Comparison of ENCODE assay signal across 14 cellular contexts in the genomic region with DNA sequence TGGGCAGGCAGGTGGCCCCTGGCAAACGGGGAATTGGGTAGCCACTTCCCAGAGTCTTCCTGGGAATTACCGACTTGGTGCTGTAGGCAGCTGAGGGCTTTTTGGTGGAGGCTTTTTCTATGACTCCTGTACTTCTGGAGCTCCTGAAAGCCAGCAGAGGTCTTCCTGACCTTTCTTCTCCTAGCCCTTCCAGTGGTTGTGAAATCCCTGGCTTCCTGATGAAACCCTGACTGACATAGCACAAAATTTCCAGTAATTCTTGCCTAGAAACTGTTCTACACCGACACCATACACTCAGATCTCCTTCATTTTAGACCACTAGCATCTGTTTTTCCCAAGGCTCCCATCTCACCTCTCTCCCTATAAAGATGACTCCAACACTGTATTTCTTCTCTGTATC.
DNase-seq lines count a peak whose midpoint lies in the region; TF ChIP-seq lines count a peak whose summit lies in the region.
"Had no signal": no experiment of that assay in that cellular context is flagged by ENCODE, and none has a peak within 500 bp of the region (broad histone marks: within the 10 kb centered on the region; RNA-seq: fewer than 3 reads in every experiment).

No MANE protein-coding gene starts in this region.

- no peak overlapping the region for H2AFZ ChIP-seq in trophoblast cell (ENCODE audit: insufficient read depth, low read length, poor library complexity)

- no peak overlapping the region for H2BK120ac ChIP-seq in trophoblast cell (ENCODE audit: insufficient read depth, low read length, poor library complexity)

- H4K12ac ChIP-seq in trophoblast cell (ENCODE audit: low read depth, low read length): no peak overlapping the region

- no peak overlapping the region for H2BK5ac ChIP-seq in trophoblast cell (ENCODE audit: low read depth, low read length, poor library complexity)

- H3K4me2 ChIP-seq in trophoblast cell (ENCODE audit: low read length): no peak overlapping the region

- no peaks in the 10 kb centered on the region for H3K79me2 ChIP-seq in trophoblast cell (ENCODE audit: control insufficient read depth, insufficient read depth, low read length, poor library complexity)

- peaks cover 0 to 3% (median 3%) of the 10 kb centered on the region in 3 donors for H3K27me3 Mint-ChIP-seq in CD14-positive monocyte (ENCODE audit: low read depth in 3 of 3)
- peaks cover 4% of the 10 kb centered on the region for H3K27me3 Mint-ChIP-seq in activated T-helper 2 cell treated with anti-CD3 and anti-CD28 coated beads, Interferon-gamma antibody, Interleukin-2, Interleukin-4, amounts not matched to agents 10 μg/mL and 5 μg/mL and 100 μg/mL, durations not matched to agents 14 hours and 24 hours and 36 hours (ENCODE audit: low read depth)
- H3K27me3 Mint-ChIP-seq: B cell; CD4-positive, alpha-beta memory T cell had no signal

- no peak overlapping the region for H3K9ac ChIP-seq in adipocyte (ENCODE audit: low read length)
- H3K9ac ChIP-seq in trophoblast cell (ENCODE audit: low read length): no peak overlapping the region

- no peak overlapping the region for H3K23ac ChIP-seq in trophoblast cell (ENCODE audit: low read length)

- no peak overlapping the region for H3K14ac ChIP-seq in trophoblast cell (ENCODE audit: low read length)

- no peak overlapping the region for H3K18ac ChIP-seq in trophoblast cell (ENCODE audit: low read length)

- H2BK12ac ChIP-seq in trophoblast cell (ENCODE audit: low read length): no peak overlapping the region

- H3K27ac ChIP-seq in trophoblast cell (ENCODE audit: low read depth, low read length): no peak overlapping the region

- H2AK5ac ChIP-seq in trophoblast cell (ENCODE audit: low read length): no peak overlapping the region

- no peak overlapping the region for H4K8ac ChIP-seq in trophoblast cell (ENCODE audit: low read depth, low read length)

- peaks cover 0 to 1% (median 0%) of the 10 kb centered on the region in 7 donors for H3K9me3 Mint-ChIP-seq in CD14-positive monocyte
- no peaks in the 10 kb centered on the region for H3K9me3 Mint-ChIP-seq in activated T-helper 2 cell treated with anti-CD3 and anti-CD28 coated beads, Interferon-gamma antibody, Interleukin-2, Interleukin-4, amounts not matched to agents 10 μg/mL and 5 μg/mL and 100 μg/mL, durations not matched to agents 14 hours and 24 hours and 36 hours
- H3K9me3 Mint-ChIP-seq: CD4-positive, alpha-beta memory T cell; HFFc6 had no signal

- TF ChIP-seq CTCF in epithelial cell of esophagus (IDR thresholded peaks at IDR 0.05; ENCODE audit: insufficient read depth, low read depth, low read length, missing control alignments) (no peak), CD14-positive monocyte (IDR thresholded peaks at IDR 0.05) (no peak)

- H3K27ac Mint-ChIP-seq in CD14-positive monocyte: no peak overlapping the region
- no peak overlapping the region for H3K27ac Mint-ChIP-seq in activated T-helper 2 cell treated with anti-CD3 and anti-CD28 coated beads, Interferon-gamma antibody, Interleukin-2, Interleukin-4, amounts not matched to agents 10 μg/mL and 5 μg/mL and 100 μg/mL, durations not matched to agents 14 hours and 24 hours and 36 hours
- H3K27ac Mint-ChIP-seq: B cell; CD4-positive, alpha-beta memory T cell; HFFc6 had no signal

- H3K9me3 ChIP-seq in adipocyte (ENCODE audit: control insufficient read depth, low read length) (no peaks in the 10 kb centered on the region), trophoblast cell (ENCODE audit: insufficient read depth, low read depth, low read length) (no peaks in the 10 kb centered on the region)

- H3K36me3 ChIP-seq in adipocyte (ENCODE audit: control insufficient read depth, insufficient read depth, low read length, severe bottlenecking) (no peaks in the 10 kb centered on the region), trophoblast cell (ENCODE audit: control insufficient read depth in 1 of 2, insufficient read depth in 2 of 2, low read length in 2 of 2) (no peaks in the 10 kb centered on the region)

- H3K4me1 ChIP-seq in adipocyte (ENCODE audit: control insufficient read depth, insufficient read depth, low read length): peaks cover 34% of the 10 kb centered on the region
- no peaks in the 10 kb centered on the region for H3K4me1 ChIP-seq in trophoblast cell (ENCODE audit: control insufficient read depth in 1 of 2, insufficient read depth in 2 of 2, low read length in 2 of 2)

- H3K4me3 Mint-ChIP-seq in CD14-positive monocyte: no peak overlapping the region
- H3K4me3 Mint-ChIP-seq in activated T-helper 2 cell treated with anti-CD3 and anti-CD28 coated beads, Interferon-gamma antibody, Interleukin-2, Interleukin-4, amounts not matched to agents 10 μg/mL and 5 μg/mL and 100 μg/mL, durations not matched to agents 14 hours and 24 hours and 36 hours (ENCODE audit: low read depth): no peak overlapping the region
- H3K4me3 Mint-ChIP-seq: B cell; CD4-positive, alpha-beta memory T cell; HFFc6 had no signal

- intact Hi-C loops in CD14-positive monocyte (cut with micrococcal nuclease): no loop called here
- intact Hi-C loops in activated T-helper 2 cell treated with anti-CD3 and anti-CD28 coated beads, Interferon-gamma antibody, Interleukin-2, Interleukin-4, amounts not matched to agents 10 μg/mL and 5 μg/mL and 100 μg/mL, durations not matched to agents 14 hours and 24 hours and 36 hours (cut with micrococcal nuclease): no loop called here

- no peaks in the 10 kb centered on the region for H3K36me3 Mint-ChIP-seq in CD14-positive monocyte
- no peaks in the 10 kb centered on the region for H3K36me3 Mint-ChIP-seq in activated T-helper 2 cell treated with anti-CD3 and anti-CD28 coated beads, Interferon-gamma antibody, Interleukin-2, Interleukin-4, amounts not matched to agents 10 μg/mL and 5 μg/mL and 100 μg/mL, durations not matched to agents 14 hours and 24 hours and 36 hours (ENCODE audit: low read depth)
- H3K36me3 Mint-ChIP-seq: CD4-positive, alpha-beta memory T cell had no signal

- H3K27me3 ChIP-seq in adipocyte (replicated peaks; ENCODE audit: control insufficient read depth, insufficient read depth, low read length) (no peaks in the 10 kb centered on the region), trophoblast cell (ENCODE audit: insufficient read depth, low read length) (no peaks in the 10 kb centered on the region)

- peaks cover 3% of the 10 kb centered on the region for H3K4me1 Mint-ChIP-seq in CD14-positive monocyte
- no peaks in the 10 kb centered on the region for H3K4me1 Mint-ChIP-seq in activated T-helper 2 cell treated with anti-CD3 and anti-CD28 coated beads, Interferon-gamma antibody, Interleukin-2, Interleukin-4, amounts not matched to agents 10 μg/mL and 5 μg/mL and 100 μg/mL, durations not matched to agents 14 hours and 24 hours and 36 hours (ENCODE audit: low read depth)
- H3K4me1 Mint-ChIP-seq: CD4-positive, alpha-beta memory T cell had no signal

- H4K91ac ChIP-seq in trophoblast cell (ENCODE audit: low read depth, low read length): no peak overlapping the region

- no peaks in the 10 kb centered on the region for H3K79me1 ChIP-seq in trophoblast cell (ENCODE audit: low read length)

- no peak overlapping the region for H3K4ac ChIP-seq in trophoblast cell (ENCODE audit: low read depth, low read length)

- DNase-seq in adipocyte (ENCODE audit: low read depth) (peak; percentile 28), epithelial cell of esophagus (ENCODE audit: low read depth) (peak; percentile 14), iris pigment epithelial cell (ENCODE audit: low read depth) (peak; percentile 5), trophoblast cell (peak; percentile 32 to 53), CD14-positive monocyte (ENCODE audit: low spot score) (no peak), COLO668 (lab: John Stamatoyannopoulos, UW; ENCODE audit: unreplicated experiment) (no peak)
- no peak for DNase-seq in activated T-helper 2 cell treated with anti-CD3 and anti-CD28 coated beads, Interferon-gamma antibody, Interleukin-2, Interleukin-4, amounts not matched to agents 10 μg/mL and 5 μg/mL and 100 μg/mL, durations not matched to agents 14 hours and 24 hours and 36 hours (ENCODE audit: low spot score)
- DNase-seq: C1 segment of cervical spinal cord; CD4-positive, alpha-beta memory T cell; COR-L47; GF-D8; HCEC 1CT; HFFc6 had no signal

- H3K4me3 ChIP-seq in adipocyte (ENCODE audit: low read length): no peak overlapping the region
- H3K4me3 ChIP-seq in epithelial cell of esophagus (ENCODE audit: low read length): no peak overlapping the region
- no peak overlapping the region for H3K4me3 ChIP-seq in trophoblast cell (ENCODE audit: low read depth, low read length)

- WGBS in trophoblast cell (ENCODE audit: extremely low coverage, insufficient coverage, insufficient read length): no CpG with 5 or more reads among the region's 3 CpGs

Comparison
In these comparisons a context has a peak if more than half of its experiments do, and no peak if none do; other contexts are left out.
1. DNase-seq: peak in adipocyte (single experiment), epithelial cell of esophagus (single experiment), iris pigment epithelial cell (single experiment) and trophoblast cell (2 of 2); none in CD14-positive monocyte (single experiment), activated T-helper 2 cell treated with anti-CD3 and anti-CD28 coated beads, Interferon-gamma antibody, Interleukin-2, Interleukin-4, amounts not matched to agents 10 μg/mL and 5 μg/mL and 100 μg/mL, durations not matched to agents 14 hours and 24 hours and 36 hours (single experiment) and COLO668 (single experiment).